In genomic region chr6:23031986-23032385, GRCh38 we compare ENCODE assay signal across 27 cellular contexts.
DNase-seq lines count a peak whose midpoint lies in the region; TF ChIP-seq lines count a peak whose summit lies in the region.
"Had no signal": no experiment of that assay in that cellular context is flagged by ENCODE, and none has a peak within 500 bp of the region (broad histone marks: within the 10 kb centered on the region; RNA-seq: fewer than 3 reads in every experiment).

No MANE protein-coding gene starts in this region.

- no peak overlapping the region for H3K9ac ChIP-seq in adipocyte (ENCODE audit: low read length)
- H3K9ac ChIP-seq: parathyroid adenoma had no signal

- H3K4me3 ChIP-seq in adipocyte (ENCODE audit: low read length) (no peak overlapping the region), fibroblast of pulmonary artery (replicated peaks; ENCODE audit: low read depth, low read length) (no peak overlapping the region)
- H3K4me3 ChIP-seq: right lobe of liver, tibial artery had no signal

- peak; percentile 20 for DNase-seq in HCEC 1CT
- DNase-seq in adipocyte (ENCODE audit: low read depth) = peak; percentile 42
- DNase-seq in fibroblast of pulmonary artery (ENCODE audit: low read depth) = peak; percentile 8
- DNase-seq in superior temporal gyrus (ENCODE audit: extremely low spot score) = peak; percentile 21
- no peak for DNase-seq in MCF 10A (ENCODE audit: unreplicated experiment)
- DNase-seq in dermis blood vessel endothelial cell = no peak
- DNase-seq in activated CD4-positive, alpha-beta T cell treated with anti-CD3 and anti-CD28 coated beads, Interleukin-2, amount 50 U/mL, for 48 hours = no peak
- DNase-seq: activated CD4-positive, alpha-beta T cell treated with anti-CD3 and anti-CD28 coated beads, Interleukin-2, amount 10 ng/mL, durations not matched to agents 7 days and 5 days; activated CD8-positive, alpha-beta memory T cell treated with anti-CD3 and anti-CD28 coated beads, Interleukin-2, amount 10 ng/mL, durations not matched to agents 7 days and 5 days; aorta; CD8-positive, alpha-beta memory T cell; central memory CD4-positive, alpha-beta T cell; DMS153; kidney; NCI-H1048; NCI-H187; NCI-H526 treated with DMSO at 0.1 percent for 48 hours; right lobe of liver; RPMI8226; stimulated activated CD4-positive, alpha-beta T cell treated with anti-CD3 and anti-CD28 coated beads, Interleukin-15, amount 100 ng/mL, for 24 hours; stimulated activated naive CD8-positive, alpha-beta T cell treated with anti-CD3 and anti-CD28 coated beads, Interleukin-15, Interleukin-2, amounts not matched to agents 100 U/mL and 50 U/mL, for 24 hours; T-helper 9 cell; tibial artery had no signal

- H3K27me3 Mint-ChIP-seq in MCF 10A (ENCODE audit: insufficient read depth, unreplicated experiment) = no peaks in the 10 kb centered on the region
- H3K27me3 Mint-ChIP-seq: activated CD4-positive, alpha-beta T cell treated with anti-CD3 and anti-CD28 coated beads, Interleukin-2, amount 10 ng/mL, durations not matched to agents 7 days and 5 days; activated CD8-positive, alpha-beta memory T cell treated with anti-CD3 and anti-CD28 coated beads, Interleukin-2, amount 10 ng/mL, durations not matched to agents 7 days and 5 days; activated naive CD4-positive, alpha-beta T cell treated with anti-CD3 and anti-CD28 coated beads, Interleukin-2, amount 50 U/mL, for 24 hours; CD8-positive, alpha-beta memory T cell had no signal

- H3K9me3 ChIP-seq in adipocyte (ENCODE audit: control insufficient read depth, low read length) = no peaks in the 10 kb centered on the region
- H3K9me3 ChIP-seq: right lobe of liver, tibial artery had no signal

- no peak overlapping the region for H3K27ac Mint-ChIP-seq in MCF 10A (ENCODE audit: low read depth, unreplicated experiment)
- H3K27ac Mint-ChIP-seq: activated CD4-positive, alpha-beta T cell treated with anti-CD3 and anti-CD28 coated beads, Interleukin-2, amount 10 ng/mL, durations not matched to agents 7 days and 5 days; activated CD8-positive, alpha-beta memory T cell treated with anti-CD3 and anti-CD28 coated beads, Interleukin-2, amount 10 ng/mL, durations not matched to agents 7 days and 5 days; activated naive CD4-positive, alpha-beta T cell treated with anti-CD3 and anti-CD28 coated beads, Interleukin-2, amount 50 U/mL, for 24 hours; activated T-helper 1 cell treated with anti-CD3 and anti-CD28 coated beads, Interleukin-12 subunit alpha, Interleukin-12 subunit beta, Interleukin-2, Interleukin-4 antibody, amounts not matched to agents 30 ng/mL and 10 ng/mL and 1 ng/mL, durations not matched to agents 14 hours and 24 hours and 36 hours; CD8-positive, alpha-beta memory T cell; nephron had no signal

- no peaks in the 10 kb centered on the region for H3K36me3 ChIP-seq in adipocyte (ENCODE audit: control insufficient read depth, insufficient read depth, low read length, severe bottlenecking)
- H3K36me3 ChIP-seq: right lobe of liver, tibial artery had no signal

- CTCF ChIA-PET in MCF 10A (lab: Yijun Ruan, JAX) = interaction anchor here (0.6 kb wide), 1 partner anchor 69 kb away, joined by 3 read pairs; no protein-coding TSS in a partner anchor

- no peaks in the 10 kb centered on the region for H3K27me3 ChIP-seq in adipocyte (replicated peaks; ENCODE audit: control insufficient read depth, insufficient read depth, low read length)
- H3K27me3 ChIP-seq: right lobe of liver, tibial artery had no signal

- intact Hi-C loops in MCF 10A (cut with micrococcal nuclease) = no loop called here

- no peaks in the 10 kb centered on the region for H3K4me1 Mint-ChIP-seq in MCF 10A (ENCODE audit: insufficient read depth, unreplicated experiment)
- H3K4me1 Mint-ChIP-seq: activated CD4-positive, alpha-beta T cell treated with anti-CD3 and anti-CD28 coated beads, Interleukin-2, amount 10 ng/mL, durations not matched to agents 7 days and 5 days; activated CD8-positive, alpha-beta memory T cell treated with anti-CD3 and anti-CD28 coated beads, Interleukin-2, amount 10 ng/mL, durations not matched to agents 7 days and 5 days; activated naive CD4-positive, alpha-beta T cell treated with anti-CD3 and anti-CD28 coated beads, Interleukin-2, amount 50 U/mL, for 24 hours; CD8-positive, alpha-beta memory T cell had no signal

- BruUV-seq in MCF 10A (replicated peaks; lab: Mats Ljungman, UMichigan) = no TSS peak

- no peaks in the 10 kb centered on the region for H3K36me3 Mint-ChIP-seq in MCF 10A (ENCODE audit: insufficient read depth, unreplicated experiment)
- H3K36me3 Mint-ChIP-seq: activated CD8-positive, alpha-beta memory T cell treated with anti-CD3 and anti-CD28 coated beads, Interleukin-2, amount 10 ng/mL, durations not matched to agents 7 days and 5 days; activated naive CD4-positive, alpha-beta T cell treated with anti-CD3 and anti-CD28 coated beads, Interleukin-2, amount 50 U/mL, for 24 hours; CD8-positive, alpha-beta memory T cell had no signal

- H3K4me1 ChIP-seq in adipocyte (ENCODE audit: control insufficient read depth, insufficient read depth, low read length) = no peaks in the 10 kb centered on the region
- H3K4me1 ChIP-seq: right lobe of liver, tibial artery had no signal

- POLR2A ChIA-PET in MCF 10A (lab: Yijun Ruan, JAX) = no interaction called here

- TF ChIP-seq CTCF in fibroblast of pulmonary artery (IDR thresholded peaks at IDR 0.05; ENCODE audit: low read length, missing control alignments) (no peak), MCF 10A (IDR thresholded peaks at IDR 0.05; ENCODE audit: unreplicated experiment) (no peak)

- H3K4me3 Mint-ChIP-seq in MCF 10A (ENCODE audit: unreplicated experiment) = no peak overlapping the region
- H3K4me3 Mint-ChIP-seq: activated CD4-positive, alpha-beta T cell treated with anti-CD3 and anti-CD28 coated beads, Interleukin-2, amount 10 ng/mL, durations not matched to agents 7 days and 5 days; activated CD8-positive, alpha-beta memory T cell treated with anti-CD3 and anti-CD28 coated beads, Interleukin-2, amount 10 ng/mL, durations not matched to agents 7 days and 5 days; activated naive CD4-positive, alpha-beta T cell treated with anti-CD3 and anti-CD28 coated beads, Interleukin-2, amount 50 U/mL, for 24 hours; activated T-helper 1 cell treated with anti-CD3 and anti-CD28 coated beads, Interleukin-12 subunit alpha, Interleukin-12 subunit beta, Interleukin-2, Interleukin-4 antibody, amounts not matched to agents 30 ng/mL and 10 ng/mL and 1 ng/mL, durations not matched to agents 14 hours and 24 hours and 36 hours; CD8-positive, alpha-beta memory T cell; nephron had no signal

- H3K9me3 Mint-ChIP-seq in MCF 10A (ENCODE audit: unreplicated experiment) = no peaks in the 10 kb centered on the region
- H3K9me3 Mint-ChIP-seq: activated naive CD4-positive, alpha-beta T cell treated with anti-CD3 and anti-CD28 coated beads, Interleukin-2, amount 50 U/mL, for 24 hours; activated T-helper 1 cell treated with anti-CD3 and anti-CD28 coated beads, Interleukin-12 subunit alpha, Interleukin-12 subunit beta, Interleukin-2, Interleukin-4 antibody, amounts not matched to agents 30 ng/mL and 10 ng/mL and 1 ng/mL, durations not matched to agents 14 hours and 24 hours and 36 hours; nephron had no signal

Comparison
In these comparisons a context has a peak if more than half of its experiments do, and no peak if none do; other contexts are left out.
1. DNase-seq: peak in HCEC 1CT (single experiment), adipocyte (single experiment), fibroblast of pulmonary artery (single experiment) and superior temporal gyrus (single experiment); none in MCF 10A (single experiment), dermis blood vessel endothelial cell (single experiment) and activated CD4-positive, alpha-beta T cell treated with anti-CD3 and anti-CD28 coated beads, Interleukin-2, amount 50 U/mL, for 48 hours (0 of 2).